ENCODE assay signal across 13 cellular contexts in genomic region chr9:9924369-9924768, GRCh38.
DNase-seq lines count a peak whose midpoint lies in the region; ATAC-seq and TF ChIP-seq lines count a peak whose summit lies in the region.
"Had no signal": no experiment of that assay in that cellular context is flagged by ENCODE, and none has a peak within 500 bp of the region (broad histone marks: within the 10 kb centered on the region; RNA-seq: fewer than 3 reads in every experiment).

No MANE protein-coding gene starts in this region.

- ATAC-seq in GM18502 (IDR thresholded peaks at IDR 0.05; ENCODE audit: poor library complexity, unreplicated experiment) (peak; percentile 83), GM21737 (IDR thresholded peaks at IDR 0.05; ENCODE audit: unreplicated experiment) (peak; percentile 64), psoas muscle (no peak), HG02885 (IDR thresholded peaks at IDR 0.05; ENCODE audit: poor library complexity, unreplicated experiment) (no peak)

- H3K36me3 ChIP-seq in psoas muscle (ENCODE audit: insufficient read depth in 1 of 2, low read depth in 1 of 2) (no peaks in the 10 kb centered on the region), ascending aorta (no peaks in the 10 kb centered on the region)
- H3K36me3 ChIP-seq: cardiac muscle cell had no signal

- DNase-seq in HT1080 (ENCODE audit: low read depth) = peak; percentile 10
- DNase-seq in iris pigment epithelial cell (ENCODE audit: low read depth) = peak; percentile 1
- no peak for DNase-seq in psoas muscle
- DNase-seq in ascending aorta (ENCODE audit: low spot score in 2 of 2) = no peak
- no peak for DNase-seq in activated effector memory CD4-positive, alpha-beta T cell treated with Interleukin-2 at 50 U/mL for 16 hours
- DNase-seq: activated naive CD4-positive, alpha-beta T cell treated with anti-CD3 and anti-CD28 coated beads, Interleukin-2, amount 10 ng/mL, durations not matched to agents 7 days and 5 days; KG1; NCI-H1436 had no signal

- 61 to 90% (median 73%) methylated on average over 3 of the region's 3 CpGs for WGBS in psoas muscle, 3 donors

- H3K9me3 ChIP-seq in psoas muscle (no peaks in the 10 kb centered on the region), ascending aorta (no peaks in the 10 kb centered on the region)

- intact Hi-C loops in psoas muscle (cut with DNase I) = no loop called here
- intact Hi-C loops in ascending aorta (cut with DNase I) = no loop called here

- H3K4me1 ChIP-seq in psoas muscle (no peaks in the 10 kb centered on the region), ascending aorta (no peaks in the 10 kb centered on the region)

- H3K27ac ChIP-seq in psoas muscle (no peak overlapping the region), ascending aorta (no peak overlapping the region)
- H3K27ac ChIP-seq: cardiac muscle cell, skin epidermis had no signal

- no peak overlapping the region for H3K4me3 ChIP-seq in psoas muscle
- no peak overlapping the region for H3K4me3 ChIP-seq in ascending aorta
- H3K4me3 ChIP-seq: cardiac muscle cell, skin epidermis had no signal

- TF ChIP-seq CTCF in psoas muscle (IDR thresholded peaks at IDR 0.05) (no peak), ascending aorta (IDR thresholded peaks at IDR 0.05) (no peak)

- H3K27me3 ChIP-seq in psoas muscle (ENCODE audit: insufficient read depth in 3 of 3, low read length in 2 of 3) (no peaks in the 10 kb centered on the region), ascending aorta (no peaks in the 10 kb centered on the region)
- H3K27me3 ChIP-seq: cardiac muscle cell had no signal

Comparison
In these comparisons a context has a peak if more than half of its experiments do, and no peak if none do; other contexts are left out.
1. ATAC-seq: peak in GM18502 (single experiment) and GM21737 (single experiment); none in psoas muscle (0 of 4) and HG02885 (single experiment).
2. DNase-seq: peak in HT1080 (single experiment) and iris pigment epithelial cell (single experiment); none in psoas muscle (0 of 2), ascending aorta (0 of 2) and activated effector memory CD4-positive, alpha-beta T cell treated with Interleukin-2 at 50 U/mL for 16 hours (single experiment).